ENCODE assay signal across 10 cellular contexts in the genomic region with DNA sequence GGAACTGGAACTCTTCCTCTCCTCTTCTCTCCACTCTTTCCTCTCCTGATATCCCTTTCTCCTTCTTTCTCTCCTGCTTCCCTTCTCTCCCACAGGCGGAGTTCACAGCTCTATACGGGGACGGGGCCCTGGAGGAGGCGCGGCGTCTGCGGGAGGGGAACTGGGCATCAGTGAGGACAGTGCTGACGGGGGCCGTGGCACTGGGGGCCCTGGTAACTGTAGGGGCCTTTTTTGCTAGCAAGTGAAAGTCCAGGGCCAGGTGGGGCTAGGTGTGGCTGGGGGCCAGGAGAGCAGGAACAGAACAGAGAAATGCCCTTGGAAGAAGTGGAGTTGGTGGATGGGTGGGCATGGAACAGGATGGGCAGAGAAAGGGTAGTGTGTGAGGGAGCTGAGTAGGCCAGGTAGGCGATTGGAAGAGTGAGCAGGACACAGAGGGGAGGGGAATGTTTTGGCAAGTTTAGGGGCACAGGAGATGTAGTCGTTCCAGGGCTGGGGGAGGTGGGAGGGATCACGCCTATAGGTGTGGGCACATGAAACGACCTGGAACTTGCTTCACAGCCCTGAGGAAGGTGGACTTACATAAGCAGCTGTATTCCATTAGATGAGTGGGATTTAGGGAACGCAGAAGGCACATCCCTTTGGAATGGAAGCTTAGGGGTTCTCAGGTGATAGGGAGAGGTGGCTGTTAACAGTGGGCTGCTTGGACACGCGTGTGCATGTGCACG. TPM values are rescaled to one million over a fixed set of nuclear protein-coding genes. Genes with fewer than 3 reads are reported as not detected.
DNase-seq lines count a peak whose midpoint lies in the region; ATAC-seq and TF ChIP-seq lines count a peak whose summit lies in the region.
"Had no signal": no experiment of that assay in that cellular context is flagged by ENCODE, and none has a peak within 500 bp of the region (broad histone marks: within the 10 kb centered on the region; RNA-seq: fewer than 3 reads in every experiment).

No MANE protein-coding gene starts in this region.

- H2BK5ac ChIP-seq in trophoblast cell (ENCODE audit: low read depth, low read length, poor library complexity), result no peak overlapping the region

- H3K27me3 ChIP-seq in trophoblast cell (ENCODE audit: insufficient read depth, low read length), result no peaks in the 10 kb centered on the region

- H2BK120ac ChIP-seq in trophoblast cell (ENCODE audit: insufficient read depth, low read length, poor library complexity), result no peak overlapping the region

- no CpG with 5 or more reads among the region's 17 CpGs for WGBS in trophoblast cell (ENCODE audit: extremely low coverage, insufficient coverage, insufficient read length)

- H3K27me3 Mint-ChIP-seq in HFFc6 (ENCODE audit: insufficient read depth), result no peaks in the 10 kb centered on the region; the same call in 1 of the 2 replicates
- H3K27me3 Mint-ChIP-seq in stimulated activated naive CD8-positive, alpha-beta T cell treated with anti-CD3 and anti-CD28 coated beads, Interleukin-15, amount 100 ng/mL, for 72 hours, result peaks cover 42% of the 10 kb centered on the region

- H3K4me1 ChIP-seq in trophoblast cell (ENCODE audit: control insufficient read depth in 1 of 2, insufficient read depth in 2 of 2, low read length in 2 of 2), result peaks cover 10 to 11% of the 10 kb centered on the region in 2 experiments

- peak overlapping the region; percentile 27 for H3K4ac ChIP-seq in trophoblast cell (ENCODE audit: low read depth, low read length)

- no peak overlapping the region for H4K91ac ChIP-seq in trophoblast cell (ENCODE audit: low read depth, low read length)

- H3K4me3 ChIP-seq in trophoblast cell (ENCODE audit: low read depth, low read length), result no peak overlapping the region

- H2BK12ac ChIP-seq in trophoblast cell (ENCODE audit: low read length), result no peak overlapping the region

- no peaks in the 10 kb centered on the region for H3K9me3 Mint-ChIP-seq in HFFc6
- no peaks in the 10 kb centered on the region for H3K9me3 Mint-ChIP-seq in stimulated activated naive CD8-positive, alpha-beta T cell treated with anti-CD3 and anti-CD28 coated beads, Interleukin-15, amount 100 ng/mL, for 72 hours
- H3K9me3 Mint-ChIP-seq: activated naive CD4-positive, alpha-beta T cell treated with anti-CD3 and anti-CD28 coated beads, Interleukin-2, amount 10 ng/mL, durations not matched to agents 7 days and 5 days had no signal

- peak overlapping the region; percentile 82 for H3K27ac Mint-ChIP-seq in HFFc6
- no peak overlapping the region for H3K27ac Mint-ChIP-seq in stimulated activated naive CD8-positive, alpha-beta T cell treated with anti-CD3 and anti-CD28 coated beads, Interleukin-15, amount 100 ng/mL, for 72 hours
- H3K27ac Mint-ChIP-seq: activated naive CD4-positive, alpha-beta T cell treated with anti-CD3 and anti-CD28 coated beads, Interleukin-2, amount 10 ng/mL, durations not matched to agents 7 days and 5 days had no signal

- no peak for DNase-seq in HFFc6
- DNase-seq in trophoblast cell, result no peak
- no peak for DNase-seq in NCI-H526 (lab: John Stamatoyannopoulos, UW)
- DNase-seq in stimulated activated naive CD8-positive, alpha-beta T cell treated with anti-CD3 and anti-CD28 coated beads, Interleukin-15, amount 100 ng/mL, for 72 hours, result no peak
- DNase-seq: activated naive CD4-positive, alpha-beta T cell treated with anti-CD3 and anti-CD28 coated beads, Interleukin-2, amount 10 ng/mL, durations not matched to agents 7 days and 5 days; NCI-H1048; NCI-H748 treated with DMSO at 0.1 percent for 48 hours had no signal

- no peak overlapping the region for H3K14ac ChIP-seq in trophoblast cell (ENCODE audit: low read length)

- no peak overlapping the region for H4K8ac ChIP-seq in trophoblast cell (ENCODE audit: low read depth, low read length)

- no peak overlapping the region for H3K18ac ChIP-seq in trophoblast cell (ENCODE audit: low read length)

- peak overlapping the region; percentile 11 for H2AFZ ChIP-seq in trophoblast cell (ENCODE audit: insufficient read depth, low read length, poor library complexity)

- no peak overlapping the region for H3K23ac ChIP-seq in trophoblast cell (ENCODE audit: low read length)

- H3K79me2 ChIP-seq in trophoblast cell (ENCODE audit: control insufficient read depth, insufficient read depth, low read length, poor library complexity), result peaks cover 13% of the 10 kb centered on the region

- no peak for ATAC-seq in stimulated activated naive CD8-positive, alpha-beta T cell treated with anti-CD3 and anti-CD28 coated beads, Interleukin-15, amount 100 ng/mL, for 72 hours
- ATAC-seq in HG02642 (IDR thresholded peaks at IDR 0.05; ENCODE audit: poor library complexity, unreplicated experiment), result no peak

- H3K36me3 ChIP-seq in trophoblast cell (ENCODE audit: control insufficient read depth in 1 of 2, insufficient read depth in 2 of 2, low read length in 2 of 2), result peaks cover 26 to 29% of the 10 kb centered on the region in 2 experiments

- H3K9ac ChIP-seq in trophoblast cell (ENCODE audit: low read length), result no peak overlapping the region

- peaks cover 40% of the 10 kb centered on the region for H3K36me3 Mint-ChIP-seq in HFFc6 (ENCODE audit: low read depth)
- H3K36me3 Mint-ChIP-seq: activated naive CD4-positive, alpha-beta T cell treated with anti-CD3 and anti-CD28 coated beads, Interleukin-2, amount 10 ng/mL, durations not matched to agents 7 days and 5 days had no signal

- H4K12ac ChIP-seq in trophoblast cell (ENCODE audit: low read depth, low read length), result no peak overlapping the region

- H3K27ac ChIP-seq in cingulate gyrus (ENCODE audit: low read depth, low read length), result peak overlapping the region; percentile 61
- H3K27ac ChIP-seq in trophoblast cell (ENCODE audit: low read depth, low read length), result no peak overlapping the region
- H3K27ac ChIP-seq: HL-60 had no signal

- H3K9me3 ChIP-seq in trophoblast cell (ENCODE audit: insufficient read depth, low read depth, low read length), result no peaks in the 10 kb centered on the region

- peaks cover 35% of the 10 kb centered on the region for H3K4me1 Mint-ChIP-seq in HFFc6 (ENCODE audit: low read depth)
- H3K4me1 Mint-ChIP-seq in stimulated activated naive CD8-positive, alpha-beta T cell treated with anti-CD3 and anti-CD28 coated beads, Interleukin-15, amount 100 ng/mL, for 72 hours, result peaks cover 17% of the 10 kb centered on the region

- H2AK5ac ChIP-seq in trophoblast cell (ENCODE audit: low read length), result no peak overlapping the region

- H3K79me1 ChIP-seq in trophoblast cell (ENCODE audit: low read length), result peaks cover 9% of the 10 kb centered on the region

- H3K4me3 Mint-ChIP-seq in HFFc6, result peak overlapping the region; percentile 93
- H3K4me3 Mint-ChIP-seq in stimulated activated naive CD8-positive, alpha-beta T cell treated with anti-CD3 and anti-CD28 coated beads, Interleukin-15, amount 100 ng/mL, for 72 hours, result no peak overlapping the region
- H3K4me3 Mint-ChIP-seq: activated naive CD4-positive, alpha-beta T cell treated with anti-CD3 and anti-CD28 coated beads, Interleukin-2, amount 10 ng/mL, durations not matched to agents 7 days and 5 days had no signal

- H3K4me2 ChIP-seq in trophoblast cell (ENCODE audit: low read length), result no peak overlapping the region

- no peak for TF ChIP-seq CTCF in HFFc6 (IDR thresholded peaks at IDR 0.05)

RNA-seq across cellular contexts. Expression of gene BCL2L2, which starts 2.2 kb away (rescaled TPM):
- total RNA-seq in HFFc6 (2021; fragmentation: NEBNext Ultra II Directional; extraction: Animal tissue kit (Norgen Biotek cat#: 25700)), result 10 to 100 TPM; 28.7 to 32.4 (median 31.1) TPM
- 11.3 and 11.5 TPM in 2 replicates for polyA plus RNA-seq in trophoblast cell (2013)

RNA-seq across cellular contexts. Expression of gene PPP1R3E, which starts 6.2 kb away (rescaled TPM):
- 1 to 10 TPM; 2.3 to 3.8 (median 2.6) TPM for total RNA-seq in HFFc6 (2021; fragmentation: NEBNext Ultra II Directional; extraction: Animal tissue kit (Norgen Biotek cat#: 25700))
- 3.7 and 3.8 TPM in 2 replicates for polyA plus RNA-seq in trophoblast cell (2013)

RNA-seq across cellular contexts. Expression of gene PABPN1, which starts 12.4 kb away (rescaled TPM):
- total RNA-seq in HFFc6 (2021; fragmentation: NEBNext Ultra II Directional; extraction: Animal tissue kit (Norgen Biotek cat#: 25700)), result 100 to 1,000 TPM; 128 to 147 (median 137) TPM
- 159 and 161 TPM in 2 replicates for polyA plus RNA-seq in trophoblast cell (2013)

RNA-seq across cellular contexts. Expression of gene HOMEZ, which starts 23.0 kb away (rescaled TPM):
- 1 to 10 TPM; 7.3 to 9.2 (median 7.5) TPM for total RNA-seq in HFFc6 (2021; fragmentation: NEBNext Ultra II Directional; extraction: Animal tissue kit (Norgen Biotek cat#: 25700))
- 15.2 and 16.7 TPM in 2 replicates for polyA plus RNA-seq in trophoblast cell (2013)

RNA-seq across cellular contexts. Expression of gene SLC22A17, which starts 43.8 kb away (rescaled TPM):
- total RNA-seq in HFFc6 (2021; fragmentation: NEBNext Ultra II Directional; extraction: Animal tissue kit (Norgen Biotek cat#: 25700)), result 10 to 100 TPM; 11.7 to 15.6 (median 13.1) TPM
- polyA plus RNA-seq in trophoblast cell (2013), result 32.8 and 34.6 TPM in 2 replicates
